10 cellular contexts compared by ENCODE assay signal in the genomic region with DNA sequence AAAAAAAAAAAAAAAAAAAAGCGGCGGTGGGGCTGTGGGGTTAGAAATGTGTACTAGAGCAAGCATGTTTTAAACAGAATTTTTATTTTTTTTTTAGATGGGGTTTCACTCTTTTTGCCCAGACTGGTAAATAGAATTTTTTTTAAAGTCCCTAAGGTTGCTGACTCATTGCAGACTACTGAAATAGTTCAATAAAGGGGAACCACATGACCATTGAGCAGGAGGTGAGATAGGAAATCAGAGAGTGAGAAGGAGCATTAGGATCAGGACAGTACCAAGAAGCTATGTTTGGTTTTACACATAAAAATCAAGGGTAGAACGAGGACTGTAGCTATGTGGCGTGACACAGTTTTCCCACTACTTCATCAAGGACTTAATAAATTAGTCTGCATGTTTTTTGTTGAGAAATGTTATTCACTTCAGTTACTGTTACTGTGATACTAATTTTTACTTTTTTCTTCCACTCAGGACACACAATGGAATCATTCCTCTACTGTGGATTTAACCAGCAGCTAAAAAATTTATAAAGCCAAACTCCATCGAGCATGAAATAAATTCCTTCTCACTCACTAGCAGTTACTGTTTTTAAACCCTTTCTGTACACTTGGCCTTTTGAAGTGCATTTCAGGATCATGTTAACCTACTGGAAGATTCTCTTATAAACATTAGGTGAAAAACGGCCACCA. TPM values are rescaled to one million over a fixed set of nuclear protein-coding genes. Genes with fewer than 3 reads are reported as not detected.
DNase-seq lines count a peak whose midpoint lies in the region; ATAC-seq and TF ChIP-seq lines count a peak whose summit lies in the region.
"Had no signal": no experiment of that assay in that cellular context is flagged by ENCODE, and none has a peak within 500 bp of the region (broad histone marks: within the 10 kb centered on the region; RNA-seq: fewer than 3 reads in every experiment).

No MANE protein-coding gene starts in this region.

- H3K36me3 Mint-ChIP-seq in mesothelial cell of epicardium = peaks cover 17% of the 10 kb centered on the region

- no peaks in the 10 kb centered on the region for H3K27me3 Mint-ChIP-seq in mesothelial cell of epicardium (ENCODE audit: low read depth)
- H3K27me3 Mint-ChIP-seq: activated CD4-positive, alpha-beta memory T cell treated with anti-CD3 and anti-CD28 coated beads, Interleukin-2, amount 10 ng/mL, durations not matched to agents 7 days and 5 days had no signal

- H3K4me3 ChIP-seq in right atrium auricular region (no peak overlapping the region), left ventricle myocardium inferior (no peak overlapping the region)

- TF ChIP-seq CTCF in right atrium auricular region (IDR thresholded peaks at IDR 0.05) = no peak
- no peak for TF ChIP-seq CTCF in left ventricle myocardium inferior (IDR thresholded peaks at IDR 0.05; ENCODE audit: borderline replicate concordance)
- no peak for TF ChIP-seq CTCF in mesothelial cell of epicardium (IDR thresholded peaks at IDR 0.05; ENCODE audit: unreplicated experiment)

- H3K27me3 ChIP-seq in right atrium auricular region (no peaks in the 10 kb centered on the region), left ventricle myocardium inferior (ENCODE audit: low read depth) (peaks cover 21% of the 10 kb centered on the region)

- no peaks in the 10 kb centered on the region for H3K9me3 Mint-ChIP-seq in mesothelial cell of epicardium

- peak overlapping the region; percentile 91 for H3K27ac Mint-ChIP-seq in mesothelial cell of epicardium
- H3K27ac Mint-ChIP-seq: activated CD4-positive, alpha-beta memory T cell treated with anti-CD3 and anti-CD28 coated beads, Interleukin-2, amount 10 ng/mL, durations not matched to agents 7 days and 5 days had no signal

- H3K9me3 ChIP-seq in right atrium auricular region (no peaks in the 10 kb centered on the region), left ventricle myocardium inferior (replicated peaks) (no peaks in the 10 kb centered on the region)

- H3K27ac ChIP-seq in right atrium auricular region = peak overlapping the region; percentile 40 to 65
- H3K27ac ChIP-seq in left ventricle myocardium inferior (replicated peaks) = no peak overlapping the region
- peak overlapping the region; percentile 55 for H3K27ac ChIP-seq in caudate nucleus (ENCODE audit: low read depth, low read length)

- H3K4me3 Mint-ChIP-seq in mesothelial cell of epicardium = no peak overlapping the region
- H3K4me3 Mint-ChIP-seq: activated CD4-positive, alpha-beta memory T cell treated with anti-CD3 and anti-CD28 coated beads, Interleukin-2, amount 10 ng/mL, durations not matched to agents 7 days and 5 days had no signal

- H3K4me1 Mint-ChIP-seq in mesothelial cell of epicardium = peaks cover 35% of the 10 kb centered on the region
- H3K4me1 Mint-ChIP-seq: activated CD4-positive, alpha-beta memory T cell treated with anti-CD3 and anti-CD28 coated beads, Interleukin-2, amount 10 ng/mL, durations not matched to agents 7 days and 5 days had no signal

- no peaks in the 10 kb centered on the region for H3K36me3 ChIP-seq in right atrium auricular region
- no peaks in the 10 kb centered on the region for H3K36me3 ChIP-seq in left ventricle myocardium inferior

- intact Hi-C loops in left ventricle myocardium inferior (cut with micrococcal nuclease) = no loop called here

- H3K4me1 ChIP-seq in right atrium auricular region (no peaks in the 10 kb centered on the region), left ventricle myocardium inferior (no peaks in the 10 kb centered on the region)

- ATAC-seq in GM19035 (IDR thresholded peaks at IDR 0.05; ENCODE audit: unreplicated experiment) (no peak), GM19397 (IDR thresholded peaks at IDR 0.05; ENCODE audit: unreplicated experiment) (no peak), GM18873 (IDR thresholded peaks at IDR 0.05; ENCODE audit: low FRiP score, unreplicated experiment) (no peak)
- ATAC-seq: SK-N-SH treated with all-trans-retinoic acid at 6 μM for 48 hours had no signal

- DNase-seq in right atrium auricular region (ENCODE audit: low spot score) (no peak), left ventricle myocardium inferior (no peak), caudate nucleus (lab: John Stamatoyannopoulos, UW) (no peak), mesothelial cell of epicardium (ENCODE audit: low spot score in 2 of 2, unreplicated experiment in 2 of 2) (no peak), NCI-H1417 treated with DMSO at 0.1 percent for 48 hours (lab: John Stamatoyannopoulos, UW) (no peak)
- DNase-seq: activated CD4-positive, alpha-beta memory T cell treated with anti-CD3 and anti-CD28 coated beads, Interleukin-2, amount 10 ng/mL, durations not matched to agents 7 days and 5 days had no signal

RNA-seq across cellular contexts. Expression of gene LAMA1, which starts 33.4 kb away (rescaled TPM):
- 1 to 10 TPM in 1 of 2 donors, under 1 TPM in 1; 0.15 to 1.1 TPM for total RNA-seq in right atrium auricular region
- not detected for total RNA-seq in left ventricle myocardium inferior
- total RNA-seq in mesothelial cell of epicardium = 91.4 to 99.8 TPM (median 93.7 TPM) in 3 replicates
- total RNA-seq: activated CD4-positive, alpha-beta memory T cell treated with anti-CD3 and anti-CD28 coated beads, Interleukin-2, amount 10 ng/mL, durations not matched to agents 7 days and 5 days had no signal

Comparison
In these comparisons a context has a peak if more than half of its experiments do, and no peak if none do; other contexts are left out.
1. RNA of gene LAMA1, which starts 33.4 kb away (total RNA-seq): 91.4 to 99.8 TPM in mesothelial cell of epicardium; 0.15 to 1.1 TPM in right atrium auricular region and not detected in left ventricle myocardium inferior (single experiment); every median in the first group is over 10 times any median in the second.